In the genomic region with DNA sequence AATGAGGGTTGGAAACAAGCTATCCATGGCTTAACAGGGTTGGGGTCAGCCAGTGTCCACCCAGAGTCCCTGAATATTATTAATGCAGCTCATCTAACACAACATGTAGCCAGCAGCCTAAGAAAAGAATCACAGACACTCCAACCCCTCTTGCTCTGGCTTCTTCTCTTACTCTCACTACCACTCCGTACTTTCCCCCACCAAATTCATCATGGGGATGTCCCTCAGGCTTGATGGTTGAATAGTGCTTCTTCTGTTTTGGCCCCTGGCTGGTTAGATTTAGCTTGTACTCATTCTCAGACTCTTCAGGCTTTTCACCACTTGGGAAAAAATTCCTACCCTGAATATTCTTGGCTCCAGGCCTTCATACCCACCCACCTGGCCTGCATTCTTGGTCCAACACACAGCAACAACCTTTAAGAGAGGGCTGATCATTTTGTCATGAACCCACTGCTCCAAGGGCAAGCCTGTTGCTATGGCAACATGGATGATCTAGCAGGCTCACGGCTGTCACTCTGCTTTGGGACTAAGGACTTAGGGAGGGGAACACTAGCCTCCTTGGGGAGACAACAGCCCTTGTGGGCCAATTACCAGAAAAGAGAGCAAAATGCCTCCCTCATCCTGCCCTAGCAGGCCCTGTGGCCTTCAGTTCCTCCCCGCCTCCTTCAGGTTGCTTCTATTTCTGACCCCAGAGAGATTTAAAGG, we compare ENCODE assay signal across 19 cellular contexts.
"Had no signal": no experiment of that assay in that cellular context is flagged by ENCODE, and none has a peak within 500 bp of the region (broad histone marks: within the 10 kb centered on the region; RNA-seq: fewer than 3 reads in every experiment).

No MANE protein-coding gene starts in this region.

- H3K4me1 ChIP-seq: colonic mucosa, left ventricle myocardium inferior, transverse colon had no signal

- H3K9me3 ChIP-seq: colonic mucosa, left ventricle myocardium inferior, neutrophil, transverse colon had no signal

- H3K4me3 ChIP-seq: colonic mucosa, hepatocyte, left ventricle myocardium inferior, transverse colon had no signal

- H3K4me3 Mint-ChIP-seq: activated CD4-positive, alpha-beta memory T cell treated with anti-CD3 and anti-CD28 coated beads for 36 hours; activated CD4-positive, alpha-beta T cell treated with anti-CD3 and anti-CD28 coated beads for 36 hours; activated naive CD8-positive, alpha-beta T cell; activated T-cell treated with anti-CD3 and anti-CD28 coated beads, Interleukin-2, amount 50 U/mL, for 4 hours; brain; naive B cell had no signal

- H3K4me1 Mint-ChIP-seq: activated CD4-positive, alpha-beta T cell treated with anti-CD3 and anti-CD28 coated beads for 36 hours; brain; naive B cell had no signal

- ATAC-seq: activated CD4-positive, alpha-beta T cell treated with anti-CD3 and anti-CD28 coated beads for 36 hours; activated T-cell treated with anti-CD3 and anti-CD28 coated beads, Interleukin-2, amount 50 U/mL, for 4 hours; esophagus mucosa had no signal

- H3K36me3 Mint-ChIP-seq: activated CD4-positive, alpha-beta memory T cell treated with anti-CD3 and anti-CD28 coated beads for 36 hours; activated naive CD8-positive, alpha-beta T cell; brain; naive B cell had no signal

- H3K4me2 ChIP-seq: hepatocyte had no signal

- H3K9me3 Mint-ChIP-seq: activated CD4-positive, alpha-beta memory T cell treated with anti-CD3 and anti-CD28 coated beads for 36 hours; activated T-cell treated with anti-CD3 and anti-CD28 coated beads, Interleukin-2, amount 50 U/mL, for 4 hours; brain; naive B cell had no signal

- H2AFZ ChIP-seq: hepatocyte had no signal

- H3K27me3 ChIP-seq: colonic mucosa had no signal

- H3K27ac ChIP-seq: colonic mucosa, hepatocyte, left ventricle myocardium inferior, neutrophil, transverse colon had no signal

- H3K36me3 ChIP-seq: colonic mucosa, left ventricle myocardium inferior, neutrophil, transverse colon had no signal

- DNase-seq: activated CD4-positive, alpha-beta memory T cell treated with anti-CD3 and anti-CD28 coated beads for 36 hours; activated CD4-positive, alpha-beta T cell treated with anti-CD3 and anti-CD28 coated beads for 36 hours; activated effector memory CD4-positive, alpha-beta T cell treated with anti-CD3 and anti-CD28 coated beads, Interleukin-2, amount 50 U/mL, for 16 hours; activated T-cell treated with anti-CD3 and anti-CD28 coated beads, Interleukin-2, amount 50 U/mL, for 4 hours; amygdala; central memory CD4-positive, alpha-beta T cell; colonic mucosa; kidney; left ventricle myocardium inferior; naive B cell; stimulated activated CD4-positive, alpha-beta T cell treated with anti-CD3 and anti-CD28 coated beads, Interleukin-12 subunit alpha, Interleukin-12 subunit beta, amount 100 ng/mL, for 4 hours; stimulated activated CD4-positive, alpha-beta T cell treated with anti-CD3 and anti-CD28 coated beads, Interleukin-2, amount 100 ng/mL, for 24 hours; substantia nigra; transverse colon had no signal

- H3K27me3 Mint-ChIP-seq: activated naive CD8-positive, alpha-beta T cell had no signal

- H3K27ac Mint-ChIP-seq: activated CD4-positive, alpha-beta memory T cell treated with anti-CD3 and anti-CD28 coated beads for 36 hours; activated CD4-positive, alpha-beta T cell treated with anti-CD3 and anti-CD28 coated beads for 36 hours; activated naive CD8-positive, alpha-beta T cell; brain; naive B cell had no signal

- H3K79me2 ChIP-seq: hepatocyte had no signal
